In the genomic region with DNA sequence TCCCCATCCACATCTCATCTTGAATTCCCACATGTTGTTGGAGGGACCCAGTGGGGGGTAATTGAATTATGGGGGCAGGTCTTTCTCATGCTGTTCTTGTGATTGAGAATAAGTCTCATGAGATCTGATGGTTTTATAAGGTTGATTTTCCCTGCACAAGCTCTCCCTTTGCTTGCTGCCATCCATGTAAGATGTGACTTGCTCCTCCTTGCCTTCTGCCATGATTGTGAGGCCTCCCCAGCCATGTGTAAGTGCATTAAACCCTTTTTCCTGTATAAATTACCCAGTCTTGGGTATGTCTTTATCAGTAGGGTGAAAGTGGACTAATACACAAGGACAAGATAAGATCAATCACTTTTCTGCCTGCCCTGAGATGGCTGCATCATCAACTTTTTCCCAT, we compare ENCODE assay signal across 9 cellular contexts. TPM values are rescaled to one million over a fixed set of nuclear protein-coding genes. Genes with fewer than 3 reads are reported as not detected.
"Had no signal": no experiment of that assay in that cellular context is flagged by ENCODE, and none has a peak within 500 bp of the region (broad histone marks: within the 10 kb centered on the region; RNA-seq: fewer than 3 reads in every experiment).

No MANE protein-coding gene starts in this region.

- H3K27ac Mint-ChIP-seq: IgD-negative memory B cell had no signal

- H3K36me3 Mint-ChIP-seq: IgD-negative memory B cell had no signal

- H3K9ac ChIP-seq: KMS-11 had no signal

- H3K27ac ChIP-seq: HL-60, KMS-11 had no signal

- H3K4me1 Mint-ChIP-seq: IgD-negative memory B cell had no signal

- DNase-seq: IMR-90, KBM-7, KG1 had no signal

- H3K4me3 Mint-ChIP-seq: IgD-negative memory B cell had no signal

- ATAC-seq: HepG2 had no signal

- FAIRE-seq: HepG2, HTR-8/SVneo had no signal

- H3K4me2 ChIP-seq: KMS-11 had no signal

RNA-seq across cellular contexts. Expression of gene CCK, which starts 5.8 kb away (rescaled TPM):
- total RNA-seq: HepG2, HT-29, IMR-90 had no signal
- polyA plus RNA-seq: HepG2, IgD-negative memory B cell had no signal
